8 cellular contexts compared by ENCODE assay signal in genomic region chr5:1644810-1645571, GRCh38.
DNase-seq lines count a peak whose midpoint lies in the region; ATAC-seq, FAIRE-seq and TF ChIP-seq lines count a peak whose summit lies in the region.

No MANE protein-coding gene starts in this region.

- H3K4me1 Mint-ChIP-seq in dendritic cell treated with granulocyte-macrophage colony-stimulating factor and Interleukin-4, amounts not matched to agents 40 ng/mL and 50 ng/mL, for 4 days (ENCODE audit: low read depth): peaks cover 6% of the 10 kb centered on the region

- peak overlapping the region; percentile 87 for H3K4me2 ChIP-seq in A549

- no peak for TF ChIP-seq EP300 in A549 (IDR thresholded peaks at IDR 0.05)

- CTCF ChIA-PET in A549 (lab: Yijun Ruan, JAX): interaction anchor here (0.6 to 7.3 kb wide), 68 partner anchors 11 to 728 kb away, joined by 3 to 75 read pairs (median 4); partner anchors contain the start of gene CLPTM1L

- H3K27ac ChIP-seq in A549 (peak overlapping the region in 1 of 2 experiments; percentile 65; a peak in 2 of 6 replicates), right lobe of liver (no peak overlapping the region)

- no peak overlapping the region for H3K27ac Mint-ChIP-seq in dendritic cell treated with granulocyte-macrophage colony-stimulating factor and Interleukin-4, amounts not matched to agents 40 ng/mL and 50 ng/mL, for 4 days

- H3K36me3 ChIP-seq in right lobe of liver: no peaks in the 10 kb centered on the region

- 16% methylated on average over 47 of the region's 52 CpGs for WGBS in A549 (ENCODE audit: missing lambda C conversion rate)
- 0% methylated on average over 8 of the region's 52 CpGs for WGBS in right lobe of liver (ENCODE audit: insufficient coverage, low coverage, low lambda C conversion rate, missing lambda C conversion rate)

- intact Hi-C loops in dendritic cell treated with granulocyte-macrophage colony-stimulating factor and Interleukin-4, amounts not matched to agents 40 ng/mL and 50 ng/mL, for 4 days (cut with micrococcal nuclease): loop anchor here (1.0 to 2.0 kb wide), 2 partner anchors 264 to 477 kb away; no protein-coding TSS in a partner anchor
- intact Hi-C loops in right lobe of liver (cut with DNase I): no loop called here

- no peaks in the 10 kb centered on the region for H3K9me3 ChIP-seq in A549
- no peaks in the 10 kb centered on the region for H3K9me3 ChIP-seq in right lobe of liver

- H3K9me3 Mint-ChIP-seq in dendritic cell treated with granulocyte-macrophage colony-stimulating factor and Interleukin-4, amounts not matched to agents 40 ng/mL and 50 ng/mL, for 4 days: no peaks in the 10 kb centered on the region

- TF ChIP-seq POLR2A in A549 (IDR thresholded peaks at IDR 0.05; ENCODE audit: low read length) (no peak), right lobe of liver (IDR thresholded peaks at IDR 0.05) (no peak)

- H3K4me3 Mint-ChIP-seq in dendritic cell treated with granulocyte-macrophage colony-stimulating factor and Interleukin-4, amounts not matched to agents 40 ng/mL and 50 ng/mL, for 4 days: peak overlapping the region; percentile 20

- no peak for FAIRE-seq in A549 (lab: Jason Lieb, UNC)

- POLR2A ChIA-PET in A549 (lab: Yijun Ruan, JAX): no interaction called here

- no peaks in the 10 kb centered on the region for H3K36me3 Mint-ChIP-seq in dendritic cell treated with granulocyte-macrophage colony-stimulating factor and Interleukin-4, amounts not matched to agents 40 ng/mL and 50 ng/mL, for 4 days (ENCODE audit: low read depth)

- TF ChIP-seq CTCF in A549 (IDR thresholded peaks at IDR 0.05) (peak; percentile 75), right lobe of liver (IDR thresholded peaks at IDR 0.05) (peak; percentile 86 to 89 (median 88))

- peak; percentile 84 to 93 for ATAC-seq in A549
- peak; percentile 86 for ATAC-seq in GM18511 (IDR thresholded peaks at IDR 0.05; ENCODE audit: unreplicated experiment)
- peak; percentile 82 for ATAC-seq in HG03175 (IDR thresholded peaks at IDR 0.05; ENCODE audit: unreplicated experiment)
- peak; percentile 96 to 99 (median 98) for ATAC-seq in right lobe of liver

- TF ChIP-seq RAD21 in A549 (conservative IDR thresholded peaks at IDR 0.05 in 1 of 2, IDR thresholded peaks at IDR 0.05 in 1 of 2): peak; percentile 79 to 82

- H3K4me3 ChIP-seq in A549: peak overlapping the region; percentile 25; the same call in 1 of the 3 replicates
- H3K4me3 ChIP-seq in right lobe of liver: no peak overlapping the region

- peaks cover 61% of the 10 kb centered on the region for H3K27me3 Mint-ChIP-seq in dendritic cell treated with granulocyte-macrophage colony-stimulating factor and Interleukin-4, amounts not matched to agents 40 ng/mL and 50 ng/mL, for 4 days

- peaks cover 6 to 11% of the 10 kb centered on the region in 2 donors for H3K27me3 ChIP-seq in right lobe of liver

- 0 out of 3 replicates have a peak, but pooled peaks cover 4% of the 10 kb centered on the region for H3K4me1 ChIP-seq in A549
- H3K4me1 ChIP-seq in right lobe of liver: no peaks in the 10 kb centered on the region

- DNase-seq in A549 (ENCODE audit: low read depth in 1 of 2, low spot score in 1 of 2): peak; percentile 81 to 89
- peak; percentile 53 for DNase-seq in NCI-H524 treated with DMSO at 0.1 percent for 48 hours (lab: John Stamatoyannopoulos, UW)
- peak; percentile 82 for DNase-seq in activated CD4-positive, alpha-beta T cell treated with anti-CD3 and anti-CD28 coated beads, Interleukin-2, amount 50 U/mL, for 1 hour
- DNase-seq in right lobe of liver: peak; percentile 82 to 85 (median 84)
- peak; percentile 80 for DNase-seq in stimulated activated CD4-positive, alpha-beta T cell treated with anti-CD3 and anti-CD28 coated beads, Interleukin-4, amount 100 ng/mL, for 24 hours

TF ChIP-seq in A549, 52 proteins besides CTCF, POLR2A, EP300 and RAD21:
- TF ChIP-seq SMC3 (IDR thresholded peaks at IDR 0.05) (peak; percentile 61), MAX (IDR thresholded peaks at IDR 0.05) (peak; percentile 32; the same call in 1 of the 2 replicates), JUN (IDR thresholded peaks at IDR 0.05) (no peak)
